Comparison of ENCODE assay signal across 1 cellular context in the genomic region with DNA sequence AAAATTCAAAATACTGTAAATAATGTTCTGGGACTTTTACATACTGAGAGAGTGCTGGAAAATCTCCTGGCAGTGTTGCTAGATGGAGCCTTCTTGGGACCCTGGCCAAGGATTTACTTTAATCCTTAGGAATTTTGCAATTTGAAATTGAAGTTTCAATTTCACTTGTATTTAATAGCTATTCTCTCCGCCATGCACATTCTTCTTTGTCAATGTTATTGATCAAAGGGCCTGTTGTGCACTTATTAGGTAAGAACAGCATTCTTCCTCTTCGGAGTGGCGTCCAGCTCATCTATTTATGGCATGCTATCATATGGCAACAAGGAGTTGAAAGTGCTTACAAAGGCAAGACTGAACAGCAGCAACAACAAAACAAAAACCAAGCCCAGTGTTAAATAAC.
TF ChIP-seq lines count a peak whose summit lies in the region.

No MANE protein-coding gene starts in this region.

TF ChIP-seq in WTC11, 78 proteins besides CTCF, POLR2A, EP300 and RAD21 (continued from another document):
- TF ChIP-seq, protein P1, sequence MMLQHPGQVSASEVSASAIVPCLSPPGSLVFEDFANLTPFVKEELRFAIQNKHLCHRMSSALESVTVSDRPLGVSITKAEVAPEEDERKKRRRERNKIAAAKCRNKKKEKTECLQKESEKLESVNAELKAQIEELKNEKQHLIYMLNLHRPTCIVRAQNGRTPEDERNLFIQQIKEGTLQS (CRISPR knock-in tag; conservative IDR thresholded peaks at IDR 0.05): no peak
- TF ChIP-seq FOXP1 (CRISPR knock-in tag; IDR thresholded peaks at IDR 0.05; ENCODE audit: borderline replicate concordance): no peak
- TF ChIP-seq SMAD3 (CRISPR knock-in tag; IDR thresholded peaks at IDR 0.05; ENCODE audit: borderline replicate concordance): no peak
